Comparison of ENCODE assay signal across 1 cellular context in genomic region chr7:48084727-48085432, GRCh38.
A peak's percentile ranks its signal among the peaks of the same experiment; 100 is the strongest.
TF ChIP-seq lines count a peak whose summit lies in the region.

No MANE protein-coding gene starts in this region.

TF ChIP-seq in SK-N-SH, 30 proteins besides CTCF, POLR2A, EP300 and RAD21 (continued from another document):
- TF ChIP-seq GATA2 (CRISPR knock-in tag; IDR thresholded peaks at IDR 0.05) (no peak), MEF2A (IDR thresholded peaks at IDR 0.05; ENCODE audit: borderline replicate concordance, low read depth) (peak; percentile 70; the same call in 1 of the 2 replicates), NFIC (IDR thresholded peaks at IDR 0.05; ENCODE audit: borderline replicate concordance) (peak; percentile 98), FOXM1 (IDR thresholded peaks at IDR 0.05; ENCODE audit: low read depth) (peak; percentile 75; the same call in 1 of the 2 replicates), GABPA (IDR thresholded peaks at IDR 0.05; ENCODE audit: low read depth) (peak; percentile 3; the same call in 1 of the 2 replicates), ZBTB33 (IDR thresholded peaks at IDR 0.05; ENCODE audit: borderline replicate concordance, low read depth) (peak; percentile 84; the same call in 1 of the 2 replicates), TCF12 (IDR thresholded peaks at IDR 0.05) (peak; percentile 98), POLR2AphosphoS5 (IDR thresholded peaks at IDR 0.05; ENCODE audit: low read depth, low read length) (peak; percentile 87), NRF1 (IDR thresholded peaks at IDR 0.05; ENCODE audit: low read depth, low read length) (no peak)
- TF ChIP-seq, protein P1, sequence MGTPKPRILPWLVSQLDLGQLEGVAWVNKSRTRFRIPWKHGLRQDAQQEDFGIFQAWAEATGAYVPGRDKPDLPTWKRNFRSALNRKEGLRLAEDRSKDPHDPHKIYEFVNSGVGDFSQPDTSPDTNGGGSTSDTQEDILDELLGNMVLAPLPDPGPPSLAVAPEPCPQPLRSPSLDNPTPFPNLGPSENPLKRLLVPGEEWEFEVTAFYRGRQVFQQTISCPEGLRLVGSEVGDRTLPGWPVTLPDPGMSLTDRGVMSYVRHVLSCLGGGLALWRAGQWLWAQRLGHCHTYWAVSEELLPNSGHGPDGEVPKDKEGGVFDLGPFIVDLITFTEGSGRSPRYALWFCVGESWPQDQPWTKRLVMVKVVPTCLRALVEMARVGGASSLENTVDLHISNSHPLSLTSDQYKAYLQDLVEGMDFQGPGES (IDR thresholded peaks at IDR 0.05; ENCODE audit: low read depth, low read length) = no peak
